In the genomic region with DNA sequence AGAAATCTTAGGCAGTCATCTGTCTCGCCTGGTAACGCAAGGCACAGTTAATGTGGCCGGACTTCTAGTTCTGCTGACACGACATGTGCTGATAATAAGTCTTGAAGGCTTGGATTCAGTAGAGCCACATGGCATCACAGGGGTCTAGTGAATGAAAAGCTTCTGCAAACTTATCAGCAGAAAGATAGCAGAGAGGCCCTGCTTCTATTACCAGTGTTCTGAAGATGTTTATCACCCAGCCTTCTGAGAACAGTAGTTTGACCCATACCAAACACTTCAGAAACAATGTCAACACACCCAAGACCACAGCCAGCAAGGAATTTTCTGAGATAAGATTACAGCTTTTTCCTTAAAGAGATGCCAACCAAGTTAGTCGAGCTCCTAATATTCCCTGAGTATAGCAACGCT, we compare ENCODE assay signal across 1 cellular context.
TF ChIP-seq lines count a peak whose summit lies in the region.

No MANE protein-coding gene starts in this region.

TF ChIP-seq in K562, 482 proteins besides CTCF, POLR2A, EP300 and RAD21 (continued from another document):
- TF ChIP-seq REST (CRISPR knock-in tag; IDR thresholded peaks at IDR 0.05; ENCODE audit: low read depth) (no peak), HLTF (IDR thresholded peaks at IDR 0.05) (no peak)
